ENCODE assay signal across 26 cellular contexts in genomic region chr1:164953815-164954214, GRCh38.
DNase-seq lines count a peak whose midpoint lies in the region; ATAC-seq, FAIRE-seq and TF ChIP-seq lines count a peak whose summit lies in the region.
"Had no signal": no experiment of that assay in that cellular context is flagged by ENCODE, and none has a peak within 500 bp of the region (broad histone marks: within the 10 kb centered on the region; RNA-seq: fewer than 3 reads in every experiment).

No MANE protein-coding gene starts in this region.

- peaks cover 11% of the 10 kb centered on the region for H3K27me3 Mint-ChIP-seq in chondrocyte (ENCODE audit: low read depth)
- H3K27me3 Mint-ChIP-seq: CD4-positive, alpha-beta memory T cell had no signal

- peaks cover 5% of the 10 kb centered on the region for H3K9me3 Mint-ChIP-seq in chondrocyte (ENCODE audit: low read depth)

- H3K4ac ChIP-seq in mesendoderm (ENCODE audit: low read depth, low read length): no peak overlapping the region

- H3K36me3 ChIP-seq in K562 (ENCODE audit: control insufficient read depth, insufficient read depth, low read length) (no peaks in the 10 kb centered on the region), mesendoderm (ENCODE audit: control insufficient read depth, insufficient read depth, low read length) (no peaks in the 10 kb centered on the region)
- H3K36me3 ChIP-seq: BLaER1 treated with 17β-estradiol and CSF1 and Interleukin-3, amounts not matched to agents 10 nM and 100 nM; HAP-1; MG63 had no signal

- no peaks in the 10 kb centered on the region for H3K9me1 ChIP-seq in K562 (ENCODE audit: control insufficient read depth, insufficient read depth, low read length)

- H4K20me1 ChIP-seq in K562 (replicated peaks; ENCODE audit: control insufficient read depth, insufficient read depth, low read length): no peaks in the 10 kb centered on the region; the same call in 1 of the 2 replicates
- H4K20me1 ChIP-seq: BLaER1 treated with 17β-estradiol and CSF1 and Interleukin-3, amounts not matched to agents 10 nM and 100 nM had no signal

- no peak overlapping the region for H3K4me2 ChIP-seq in K562 (ENCODE audit: insufficient read depth, low read length)
- no peak overlapping the region for H3K4me2 ChIP-seq in mesendoderm (ENCODE audit: low read length)
- H3K4me2 ChIP-seq: BLaER1 treated with 17β-estradiol and CSF1 and Interleukin-3, amounts not matched to agents 10 nM and 100 nM; PC-9 had no signal

- H3K27ac Mint-ChIP-seq in chondrocyte (ENCODE audit: unreplicated experiment): no peak overlapping the region
- H3K27ac Mint-ChIP-seq: CD4-positive, alpha-beta memory T cell had no signal

- no peaks in the 10 kb centered on the region for H3K27me3 ChIP-seq in K562 (ENCODE audit: control insufficient read depth in 2 of 2, insufficient read depth in 2 of 2, low read length in 2 of 2)
- no peaks in the 10 kb centered on the region for H3K27me3 ChIP-seq in mesendoderm (ENCODE audit: insufficient read depth, low read length, poor library complexity)
- H3K27me3 ChIP-seq: BLaER1 treated with 17β-estradiol and CSF1 and Interleukin-3, amounts not matched to agents 10 nM and 100 nM; MG63 had no signal

- TF ChIP-seq CTCF in K562 (IDR thresholded peaks at IDR 0.05 in 2 of 3, conservative IDR thresholded peaks at IDR 0.05 in 1 of 3; ENCODE audit: insufficient read depth in 2 of 3, low read depth in 1 of 3, low read length in 3 of 3) (no peak), chondrocyte (IDR thresholded peaks at IDR 0.05) (no peak)

- H3K9me3 ChIP-seq in K562 (replicated peaks; ENCODE audit: control insufficient read depth, insufficient read depth, low read depth, low read length): no peaks in the 10 kb centered on the region
- H3K9me3 ChIP-seq: HAP-1, MG63 had no signal

- no peak overlapping the region for H3K18ac ChIP-seq in mesendoderm (ENCODE audit: low read length)

- H3K27ac ChIP-seq in K562 (ENCODE audit: extremely low read depth, low read depth, low read length): no peak overlapping the region
- H3K27ac ChIP-seq in mesendoderm (ENCODE audit: low read depth, low read length): no peak overlapping the region
- H3K27ac ChIP-seq: 22Rv1; BLaER1 treated with 17β-estradiol and CSF1 and Interleukin-3, amounts not matched to agents 10 nM and 100 nM; PC-9; RWPE1; SK-N-MC had no signal

- BruUV-seq in K562 (replicated peaks; lab: Mats Ljungman, UMichigan): no TSS peak

- FAIRE-seq in K562 (lab: Jason Lieb, UNC): peak; percentile 40
- FAIRE-seq: G401.6, GM18507 had no signal

- H2AK5ac ChIP-seq in mesendoderm (ENCODE audit: low read length): no peak overlapping the region

- no peak for TF ChIP-seq EP300 in K562 (IDR thresholded peaks at IDR 0.05; ENCODE audit: low read length)

- no peak overlapping the region for H2AFZ ChIP-seq in K562 (ENCODE audit: low read depth, low read length)
- H2AFZ ChIP-seq: PC-9 had no signal

- H2BK5ac ChIP-seq in mesendoderm (ENCODE audit: low read length): no peak overlapping the region

- no peaks in the 10 kb centered on the region for H3K79me2 ChIP-seq in K562 (ENCODE audit: control insufficient read depth, insufficient read depth, low read length)
- H3K79me2 ChIP-seq in mesendoderm (ENCODE audit: control insufficient read depth, insufficient read depth, low read length): no peaks in the 10 kb centered on the region

- POLR2A ChIA-PET in K562 (lab: Yijun Ruan, JAX): no interaction called here

- in situ Hi-C loops in K562 (cut with MboI): no loop called here

- no peak overlapping the region for H2BK120ac ChIP-seq in mesendoderm (ENCODE audit: low read depth, low read length)

- no peaks in the 10 kb centered on the region for H3K79me1 ChIP-seq in mesendoderm (ENCODE audit: low read length)

- no peak overlapping the region for H4K5ac ChIP-seq in mesendoderm (ENCODE audit: low read length)

- ATAC-seq in K562: peak; percentile 38; the same call in 1 of the 3 replicates
- ATAC-seq in HG02970 (IDR thresholded peaks at IDR 0.05; ENCODE audit: low FRiP score, unreplicated experiment): no peak
- ATAC-seq in GM21528 (IDR thresholded peaks at IDR 0.05; ENCODE audit: low FRiP score, unreplicated experiment): no peak

- TF ChIP-seq RAD21 in K562 (CRISPR knock-in tag; conservative IDR thresholded peaks at IDR 0.05 in 1 of 2, IDR thresholded peaks at IDR 0.05 in 1 of 2): no peak

- no peak overlapping the region for H4K8ac ChIP-seq in mesendoderm (ENCODE audit: low read depth, low read length)

- peak; percentile 6 for DNase-seq in DMS 273 (lab: John Stamatoyannopoulos, UW; ENCODE audit: unreplicated experiment)
- no peak for DNase-seq in DMS 273 treated with DMSO at 0.1 percent for 48 hours (lab: John Stamatoyannopoulos, UW)
- DNase-seq in K562 (ENCODE audit: extremely low read depth in 1 of 4, low spot score in 3 of 4): no peak
- DNase-seq in mesendoderm: peak; percentile 48
- DNase-seq in epidermal melanocyte (ENCODE audit: insufficient read length, low spot score): no peak
- DNase-seq in chondrocyte (ENCODE audit: low spot score): no peak
- DNase-seq: Caco-2; CD4-positive, alpha-beta memory T cell; DMS153; Kasumi-1; MG63; NCI-H1417; NCI-H1694 treated with DMSO at 0.1 percent for 48 hours; NCI-H2081 treated with DMSO at 0.1 percent for 48 hours; NCI-H526; PC-9; SHP77 treated with DMSO at 0.1 percent for 48 hours had no signal

- H3K4me3 Mint-ChIP-seq in chondrocyte (ENCODE audit: unreplicated experiment): no peak overlapping the region
- H3K4me3 Mint-ChIP-seq: CD4-positive, alpha-beta memory T cell had no signal

- H3K9ac ChIP-seq in K562 (ENCODE audit: insufficient read depth in 1 of 2, low read depth in 2 of 2, low read length in 2 of 2) (no peak overlapping the region), mesendoderm (ENCODE audit: low read length) (no peak overlapping the region)
- H3K9ac ChIP-seq: BLaER1 treated with 17β-estradiol and CSF1 and Interleukin-3, amounts not matched to agents 10 nM and 100 nM had no signal

- H2BK15ac ChIP-seq in mesendoderm (replicated peaks; ENCODE audit: low read depth): no peak overlapping the region

- no peaks in the 10 kb centered on the region for H3K4me1 ChIP-seq in K562 (replicated peaks in 1 of 2; ENCODE audit: control insufficient read depth in 2 of 2, insufficient read depth in 2 of 2, low read length in 2 of 2)
- H3K4me1 ChIP-seq in mesendoderm (ENCODE audit: control insufficient read depth, low read depth, low read length): no peaks in the 10 kb centered on the region
- H3K4me1 ChIP-seq: BLaER1 treated with 17β-estradiol and CSF1 and Interleukin-3, amounts not matched to agents 10 nM and 100 nM; Caco-2; HAP-1 had no signal

- H3K36me3 Mint-ChIP-seq in chondrocyte (ENCODE audit: low read depth): no peaks in the 10 kb centered on the region
- H3K36me3 Mint-ChIP-seq: CD4-positive, alpha-beta memory T cell had no signal

- H3K56ac ChIP-seq in mesendoderm (ENCODE audit: low read length): no peak overlapping the region

- CTCF ChIA-PET in K562 (lab: Yijun Ruan, JAX; ENCODE audit: low intra/inter-chr PET ratio): no interaction called here

- intact Hi-C loops in K562 (cut with micrococcal nuclease): no loop called here

- H3K4me3 ChIP-seq in K562 (no peak overlapping the region), mesendoderm (ENCODE audit: low read length) (no peak overlapping the region)
- H3K4me3 ChIP-seq: BLaER1 treated with 17β-estradiol and CSF1 and Interleukin-3, amounts not matched to agents 10 nM and 100 nM; HAP-1; MG63; PC-9; SK-N-MC had no signal

- no peaks in the 10 kb centered on the region for H3K4me1 Mint-ChIP-seq in chondrocyte (ENCODE audit: low read depth)
- H3K4me1 Mint-ChIP-seq: CD4-positive, alpha-beta memory T cell had no signal

- WGBS in K562 (ENCODE audit: insufficient coverage, low coverage, missing lambda C conversion rate): 3% methylated on average over 3 of the region's 3 CpGs
- no CpG with 5 or more reads among the region's 3 CpGs for WGBS in mesendoderm (ENCODE audit: extremely low coverage, insufficient coverage, low lambda C conversion rate)

- no peak overlapping the region for H3K23ac ChIP-seq in mesendoderm (ENCODE audit: low read length)

- TF ChIP-seq POLR2A in K562 (conservative IDR thresholded peaks at IDR 0.05): no peak

TF ChIP-seq in K562, 482 proteins besides CTCF, POLR2A, EP300 and RAD21 (continues in another document):
- no peak for TF ChIP-seq TFE3 (CRISPR knock-in tag; IDR thresholded peaks at IDR 0.05)
- TF ChIP-seq ATF6 (CRISPR knock-in tag; IDR thresholded peaks at IDR 0.05): no peak
- no peak for TF ChIP-seq HES1 (IDR thresholded peaks at IDR 0.05; ENCODE audit: low read depth)
- TF ChIP-seq SETDB1 (IDR thresholded peaks at IDR 0.05; ENCODE audit: low read length): no peak
- TF ChIP-seq PTBP1 (IDR thresholded peaks at IDR 0.05; ENCODE audit: low read depth, low read length): no peak

Comparison
In these comparisons a context has a peak if more than half of its experiments do, and no peak if none do; other contexts are left out.
1. DNase-seq: peak in DMS 273 (single experiment) and mesendoderm (single experiment); none in DMS 273 treated with DMSO at 0.1 percent for 48 hours (single experiment), K562 (0 of 4), epidermal melanocyte (single experiment) and chondrocyte (single experiment).